ENCODE assay signal across 8 cellular contexts in genomic region chr15:76147906-76148553, GRCh38.
DNase-seq lines count a peak whose midpoint lies in the region; ATAC-seq, FAIRE-seq and TF ChIP-seq lines count a peak whose summit lies in the region.

No MANE protein-coding gene starts in this region.

- no peak overlapping the region for H3K9ac ChIP-seq in neural progenitor cell

- peak overlapping the region; percentile 75 for H3K4me3 Mint-ChIP-seq in neural progenitor cell

- no peak overlapping the region for H2AFZ ChIP-seq in neural progenitor cell (replicated peaks)

- H3K36me3 Mint-ChIP-seq in neural progenitor cell, result no peaks in the 10 kb centered on the region

- DNase-seq in A549 (ENCODE audit: low read depth in 1 of 2, low spot score in 1 of 2) (peak; percentile 44 to 96), GM12891 (ENCODE audit: insufficient read length, low spot score) (peak; percentile 72), NCI-H226 (peak; percentile 39), esophagus squamous epithelium (lab: John Stamatoyannopoulos, UW) (no peak), neural progenitor cell (ENCODE audit: low spot score) (peak; percentile 76), thoracic aorta (ENCODE audit: low spot score) (no peak)
- DNase-seq in activated CD8-positive, alpha-beta memory T cell treated with anti-CD3 and anti-CD28 coated beads, Interleukin-2, amount 50 U/mL, for 48 hours, result peak; percentile 90

- TF ChIP-seq POLR2A in A549 (IDR thresholded peaks at IDR 0.05; ENCODE audit: low read length), result no peak
- TF ChIP-seq POLR2A in GM12891 (IDR thresholded peaks at IDR 0.05; ENCODE audit: low read depth, low read length), result no peak
- no peak for TF ChIP-seq POLR2A in esophagus squamous epithelium (IDR thresholded peaks at IDR 0.05)

- intact Hi-C loops in esophagus squamous epithelium (cut with DNase I), result no loop called here

- H3K27me3 ChIP-seq in esophagus squamous epithelium (peaks cover 0 to 3% (median 0%) of the 10 kb centered on the region in 4 donors), neural progenitor cell (peaks cover 10% of the 10 kb centered on the region), thoracic aorta (replicated peaks; ENCODE audit: insufficient read depth) (no peaks in the 10 kb centered on the region)

- H3K9me3 ChIP-seq in A549, result no peaks in the 10 kb centered on the region
- H3K9me3 ChIP-seq in esophagus squamous epithelium, result no peaks in the 10 kb centered on the region
- H3K9me3 ChIP-seq in neural progenitor cell (ENCODE audit: low read depth), result no peaks in the 10 kb centered on the region
- H3K9me3 ChIP-seq in thoracic aorta, result no peaks in the 10 kb centered on the region

- H3K4me3 ChIP-seq in A549, result peak overlapping the region; percentile 26
- no peak overlapping the region for H3K4me3 ChIP-seq in esophagus squamous epithelium
- H3K4me3 ChIP-seq in neural progenitor cell, result no peak overlapping the region
- no peak overlapping the region for H3K4me3 ChIP-seq in thoracic aorta

- H3K4me1 ChIP-seq in A549 (0 out of 3 replicates have a peak, but pooled peaks cover 3% of the 10 kb centered on the region), esophagus squamous epithelium (peaks cover 9 to 29% (median 27%) of the 10 kb centered on the region in 3 donors), neural progenitor cell (peaks cover 9% of the 10 kb centered on the region), thoracic aorta (ENCODE audit: control insufficient read depth in 1 of 2, low read depth in 2 of 2) (peaks cover 11 to 21% of the 10 kb centered on the region in 2 donors)

- H3K4me1 Mint-ChIP-seq in neural progenitor cell, result peaks cover 18% of the 10 kb centered on the region

- POLR2A ChIA-PET in A549 (lab: Yijun Ruan, JAX), result no interaction called here

- peaks cover 3% of the 10 kb centered on the region for H3K27me3 Mint-ChIP-seq in neural progenitor cell (ENCODE audit: insufficient read depth, low read depth)

- H3K4me2 ChIP-seq in A549 (peak overlapping the region; percentile 82), neural progenitor cell (peak overlapping the region; percentile 45)

- FAIRE-seq in A549 (lab: Jason Lieb, UNC) (no peak), GM12891 (lab: Jason Lieb, UNC) (peak; percentile 80)

- H3K9me3 Mint-ChIP-seq in neural progenitor cell, result no peaks in the 10 kb centered on the region

- no peaks in the 10 kb centered on the region for H3F3A ChIP-seq in neural progenitor cell (ENCODE audit: low read depth)

- ATAC-seq in A549 (peak; percentile 62 to 86; a peak in 4 of 6 replicates), thoracic aorta (ENCODE audit: insufficient number of reproducible peaks, low FRiP score, low read depth) (no peak), GM18519 (IDR thresholded peaks at IDR 0.05; ENCODE audit: low FRiP score, unreplicated experiment) (no peak)

- no peaks in the 10 kb centered on the region for H3K79me2 ChIP-seq in neural progenitor cell (ENCODE audit: low read depth)

- 12% methylated on average over 21 of the region's 21 CpGs for WGBS in A549 (ENCODE audit: missing lambda C conversion rate)
- 16 to 27% methylated on average over 21 of the region's 21 CpGs for WGBS in esophagus squamous epithelium, 2 donors

- no peak overlapping the region for H3K27ac ChIP-seq in A549
- peak overlapping the region in 1 of 4 donors; percentile 22 for H3K27ac ChIP-seq in esophagus squamous epithelium
- H3K27ac ChIP-seq in neural progenitor cell, result no peak overlapping the region
- H3K27ac ChIP-seq in thoracic aorta, result no peak overlapping the region

- H3K36me3 ChIP-seq in esophagus squamous epithelium (no peaks in the 10 kb centered on the region), neural progenitor cell (no peaks in the 10 kb centered on the region), thoracic aorta (no peaks in the 10 kb centered on the region)

- TF ChIP-seq EP300 in A549 (IDR thresholded peaks at IDR 0.05), result no peak

- TF ChIP-seq CTCF in A549 (IDR thresholded peaks at IDR 0.05) (peak; percentile 98), esophagus squamous epithelium (IDR thresholded peaks at IDR 0.05) (peak; percentile 81 to 94 (median 88)), neural progenitor cell (IDR thresholded peaks at IDR 0.05) (peak; percentile 99), thoracic aorta (IDR thresholded peaks at IDR 0.05) (peak; percentile 90)

- no peak overlapping the region for H3K27ac Mint-ChIP-seq in neural progenitor cell

- CTCF ChIA-PET in A549 (lab: Yijun Ruan, JAX), result interaction anchor here (0.5 to 21.8 kb wide), 48 partner anchors 10 to 861 kb away, joined by 3 to 448 read pairs (median 4); partner anchors contain the start of genes ETFA and TMEM266

- no peaks in the 10 kb centered on the region for H4K20me1 ChIP-seq in neural progenitor cell (ENCODE audit: low read depth)

- peak; percentile 76 to 89 for TF ChIP-seq RAD21 in A549 (conservative IDR thresholded peaks at IDR 0.05 in 1 of 2, IDR thresholded peaks at IDR 0.05 in 1 of 2)

TF ChIP-seq in A549, 52 proteins besides CTCF, POLR2A, EP300 and RAD21:
- TF ChIP-seq KDM1A (IDR thresholded peaks at IDR 0.05; ENCODE audit: low read depth) (no peak), MAX (IDR thresholded peaks at IDR 0.05) (0 out of 2 replicates have a peak, but pooled peaks have one; percentile 26), SMC3 (IDR thresholded peaks at IDR 0.05) (peak; percentile 68)

TF ChIP-seq in GM12891, 5 proteins besides CTCF, POLR2A, EP300 and RAD21:
- no peak for TF ChIP-seq POLR2AphosphoS5 (IDR thresholded peaks at IDR 0.05; ENCODE audit: low read depth, low read length)
- no peak for TF ChIP-seq PAX5 (IDR thresholded peaks at IDR 0.05; ENCODE audit: insufficient read depth, low read length, severe bottlenecking)
- TF ChIP-seq SPI1 (IDR thresholded peaks at IDR 0.05; ENCODE audit: low read depth, low read length), result no peak
- TF ChIP-seq POU2F2 (IDR thresholded peaks at IDR 0.05; ENCODE audit: low read depth, low read length), result no peak
- TF ChIP-seq TAF1 (IDR thresholded peaks at IDR 0.05; ENCODE audit: low read depth, low read length), result no peak
TF ChIP-seq in GM12891: peak in this region for 0.

Comparison
In these comparisons a context has a peak if more than half of its experiments do, and no peak if none do; other contexts are left out.
1. ATAC-seq: peak in A549 (2 of 2); none in thoracic aorta (single experiment) and GM18519 (single experiment).
2. DNase-seq: peak in A549 (2 of 2), GM12891 (single experiment), NCI-H226 (single experiment), activated CD8-positive, alpha-beta memory T cell treated with anti-CD3 and anti-CD28 coated beads, Interleukin-2, amount 50 U/mL, for 48 hours (single experiment) and neural progenitor cell (single experiment); none in esophagus squamous epithelium (single experiment) and thoracic aorta (single experiment).
3. Peak in every context shown above with its lines, with median percentiles within 50 percentile points of each other: CTCF ChIP-seq.